In the genomic region with DNA sequence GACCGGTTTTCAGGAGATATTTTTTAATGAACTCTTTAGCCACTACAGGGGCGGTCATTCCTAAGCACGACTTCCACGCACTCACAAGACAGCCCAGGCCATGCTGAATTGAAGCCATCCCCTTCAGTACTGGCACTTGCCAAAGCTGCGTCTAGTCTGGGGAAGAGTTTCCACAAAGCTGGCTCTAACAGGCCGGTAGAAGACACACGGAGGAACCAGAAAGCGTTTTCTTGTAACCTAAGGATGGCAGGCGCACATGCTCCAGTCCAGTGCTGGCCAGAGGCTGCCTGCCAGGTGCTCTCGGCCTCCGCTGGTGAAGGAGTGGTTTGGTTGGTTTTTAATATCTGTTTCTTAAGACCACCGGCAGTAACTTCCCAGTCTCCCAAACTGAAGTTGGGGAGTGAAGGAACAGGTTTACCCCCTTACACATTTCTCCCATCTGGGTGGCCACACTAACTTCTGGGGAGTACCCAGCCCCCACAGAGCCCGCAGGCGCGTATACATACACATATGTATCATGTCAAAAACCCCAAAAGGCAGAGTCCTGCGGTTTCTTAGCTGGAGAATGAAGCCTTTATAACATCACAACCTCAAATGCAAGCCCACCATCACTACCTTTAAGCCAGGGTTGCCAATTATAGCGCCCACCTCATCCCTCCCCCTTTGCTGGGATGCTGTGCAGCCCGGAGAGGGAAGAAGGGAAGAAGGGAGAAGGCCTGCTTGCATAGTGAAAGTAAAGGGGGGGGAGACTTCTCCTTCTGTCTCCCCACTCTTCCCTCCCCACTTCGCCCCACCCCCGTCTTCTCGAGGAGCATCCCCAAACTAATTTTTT, we compare ENCODE assay signal across 8 cellular contexts. TPM values are rescaled to one million over a fixed set of nuclear protein-coding genes. Genes with fewer than 3 reads are reported as not detected.
DNase-seq lines count a peak whose midpoint lies in the region; ATAC-seq and TF ChIP-seq lines count a peak whose summit lies in the region.

No MANE protein-coding gene starts in this region.

- no peaks in the 10 kb centered on the region for H3F3A ChIP-seq in Loucy (ENCODE audit: low read depth)
- H3F3A ChIP-seq in smooth muscle cell (ENCODE audit: low read depth): peaks cover 4% of the 10 kb centered on the region

- H4K20me1 ChIP-seq in Loucy (ENCODE audit: insufficient read depth, low read length, poor library complexity, severe bottlenecking) (peaks cover 27% of the 10 kb centered on the region), smooth muscle cell (ENCODE audit: low read depth) (no peaks in the 10 kb centered on the region)

- peaks cover 50% of the 10 kb centered on the region for H3K4me1 ChIP-seq in Loucy (ENCODE audit: insufficient read depth, low read length, poor library complexity, severe bottlenecking)
- peaks cover 3% of the 10 kb centered on the region; the same call in 1 of the 2 replicates for H3K4me1 ChIP-seq in iPS DF 6.9 (ENCODE audit: control insufficient read depth, insufficient read depth, low read length)
- H3K4me1 ChIP-seq in smooth muscle cell (ENCODE audit: low read depth): peaks cover 5% of the 10 kb centered on the region

- no peaks in the 10 kb centered on the region for H3K9me2 ChIP-seq in Loucy (replicated peaks; ENCODE audit: low read depth, low read length)

- DNase-seq in DMS79 treated with DMSO at 0.1 percent for 48 hours (lab: John Stamatoyannopoulos, UW) (peak; percentile 44), iPS DF 6.9 (ENCODE audit: low read depth, low spot score) (no peak), smooth muscle cell (lab: John Stamatoyannopoulos, UW; ENCODE audit: unreplicated experiment) (no peak), NCI-H345 treated with DMSO at 0.1 percent for 48 hours (lab: John Stamatoyannopoulos, UW; ENCODE audit: unreplicated experiment) (no peak), iPS-NIHi7 (ENCODE audit: extremely low spot score) (no peak)
- peak; percentile 15 for DNase-seq in activated T-helper 9 cell treated with anti-CD3 and anti-CD28 coated beads, Interleukin-2, amount 50 U/mL, for 16 hours (ENCODE audit: low read depth)

- H3K36me3 ChIP-seq in Loucy (ENCODE audit: insufficient read depth, low read length): no peaks in the 10 kb centered on the region
- no peaks in the 10 kb centered on the region for H3K36me3 ChIP-seq in iPS DF 6.9 (ENCODE audit: control insufficient read depth, insufficient read depth, low read length)
- no peaks in the 10 kb centered on the region for H3K36me3 ChIP-seq in smooth muscle cell (ENCODE audit: low read depth)

- WGBS in iPS DF 6.9 (ENCODE audit: insufficient coverage, insufficient read length): no CpG with 5 or more reads among the region's 21 CpGs
- 16% methylated on average over 21 of the region's 21 CpGs for WGBS in smooth muscle cell (ENCODE audit: low lambda C conversion rate)

- TF ChIP-seq CTCF in Loucy (conservative IDR thresholded peaks at IDR 0.05; ENCODE audit: low read length): no peak
- TF ChIP-seq CTCF in smooth muscle cell (IDR thresholded peaks at IDR 0.05; ENCODE audit: borderline replicate concordance, insufficient read depth, poor library complexity, severe bottlenecking): no peak

- H3K4me3 ChIP-seq in Loucy (ENCODE audit: low read length, poor library complexity, severe bottlenecking) (peak overlapping the region; percentile 83), iPS DF 6.9 (ENCODE audit: low read length) (peak overlapping the region; percentile 63), smooth muscle cell (peak overlapping the region; percentile 69)

- peak overlapping the region; percentile 93 for H3K9ac ChIP-seq in Loucy (ENCODE audit: low read depth, low read length, poor library complexity, severe bottlenecking)
- no peak overlapping the region for H3K9ac ChIP-seq in smooth muscle cell (ENCODE audit: low read depth)

- no peak for ATAC-seq in GM19463 (IDR thresholded peaks at IDR 0.05; ENCODE audit: unreplicated experiment)

- H3K79me2 ChIP-seq in Loucy (ENCODE audit: insufficient read depth, low read length): peaks cover 60% of the 10 kb centered on the region
- peaks cover 12% of the 10 kb centered on the region for H3K79me2 ChIP-seq in smooth muscle cell (ENCODE audit: low read depth)

- H3K4me2 ChIP-seq in Loucy (ENCODE audit: low read depth, low read length, poor library complexity, severe bottlenecking) (peak overlapping the region; percentile 86), smooth muscle cell (peak overlapping the region; percentile 98)

- no peak overlapping the region for H3K27ac ChIP-seq in iPS DF 6.9 (ENCODE audit: low read length)
- no peak overlapping the region for H3K27ac ChIP-seq in smooth muscle cell (ENCODE audit: low read depth)

- H3K9me3 ChIP-seq in Loucy (ENCODE audit: insufficient read depth, low read depth, low read length) (no peaks in the 10 kb centered on the region), iPS DF 6.9 (ENCODE audit: control insufficient read depth, insufficient read depth, low read length) (no peaks in the 10 kb centered on the region), smooth muscle cell (replicated peaks; ENCODE audit: low read depth) (no peaks in the 10 kb centered on the region)

- H2AFZ ChIP-seq in Loucy (ENCODE audit: low read length) (peak overlapping the region; percentile 90; the same call in 1 of the 2 replicates), smooth muscle cell (ENCODE audit: low read depth) (peak overlapping the region; percentile 63)

- no peaks in the 10 kb centered on the region for H3K27me3 ChIP-seq in Loucy (ENCODE audit: insufficient read depth, low read length, poor library complexity, severe bottlenecking)
- H3K27me3 ChIP-seq in iPS DF 6.9 (ENCODE audit: control insufficient read depth, insufficient read depth, low read length): no peaks in the 10 kb centered on the region
- H3K27me3 ChIP-seq in smooth muscle cell (ENCODE audit: low read depth): no peaks in the 10 kb centered on the region

RNA-seq across cellular contexts. Expression of gene TRERF1, which starts 1.2 kb away (rescaled TPM):
- total RNA-seq in smooth muscle cell: 3.5 and 3.7 TPM in 2 replicates
- polyA plus RNA-seq in smooth muscle cell: 4.5 and 5.3 TPM in 2 replicates

Comparison
In these comparisons a context has a peak if more than half of its experiments do, and no peak if none do; other contexts are left out.
1. DNase-seq: peak in DMS79 treated with DMSO at 0.1 percent for 48 hours (single experiment) and activated T-helper 9 cell treated with anti-CD3 and anti-CD28 coated beads, Interleukin-2, amount 50 U/mL, for 16 hours (single experiment); none in iPS DF 6.9 (single experiment), smooth muscle cell (single experiment), NCI-H345 treated with DMSO at 0.1 percent for 48 hours (single experiment) and iPS-NIHi7 (single experiment).
2. Peak in every context shown above with its lines, with median percentiles within 50 percentile points of each other: H3K4me3 ChIP-seq.